ENCODE assay signal across 8 cellular contexts in the genomic region with DNA sequence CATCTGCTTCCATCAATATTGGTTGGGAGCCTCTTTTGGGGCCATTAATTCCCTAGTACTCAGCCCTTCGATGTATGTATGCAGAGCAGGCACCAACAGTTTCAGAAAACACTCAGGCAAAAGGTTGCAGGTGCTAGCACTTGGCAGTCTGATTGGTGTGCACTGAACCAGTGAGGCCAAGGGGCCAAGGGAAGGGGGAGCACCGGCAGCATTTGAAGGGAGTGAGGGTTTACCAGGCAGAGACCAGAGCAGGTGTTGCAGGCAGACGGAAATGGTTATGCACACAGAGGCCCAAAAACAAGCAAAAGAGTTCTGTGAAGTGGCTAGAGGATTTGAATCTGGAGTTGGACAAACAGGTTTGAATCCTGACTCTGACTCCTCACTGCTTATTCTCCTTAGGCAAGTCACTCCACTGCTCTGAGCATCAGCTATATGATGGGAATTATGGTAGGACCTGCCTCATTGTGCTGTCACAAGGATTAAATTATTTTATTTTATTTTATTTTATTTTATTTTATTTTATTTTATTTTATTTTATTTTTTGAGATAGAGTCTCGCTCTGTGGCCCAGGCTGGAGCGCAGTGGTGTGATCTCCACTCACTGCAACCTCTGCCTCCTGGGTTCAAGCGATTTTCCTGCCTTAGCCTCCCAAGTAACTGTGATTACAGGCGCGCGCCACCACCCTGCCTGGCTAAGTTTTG. TPM values are rescaled to one million over a fixed set of nuclear protein-coding genes. Genes with fewer than 3 reads are reported as not detected.
DNase-seq lines count a peak whose midpoint lies in the region; ATAC-seq and TF ChIP-seq lines count a peak whose summit lies in the region.

No MANE protein-coding gene starts in this region.

- H3K27me3 Mint-ChIP-seq in activated T-helper 1 cell treated with anti-CD3 and anti-CD28 coated beads, Interleukin-12 subunit alpha, Interleukin-12 subunit beta, Interleukin-2, Interleukin-4 antibody, amounts not matched to agents 30 ng/mL and 10 ng/mL and 1 ng/mL, durations not matched to agents 14 hours and 24 hours and 36 hours (ENCODE audit: insufficient read depth), result peaks cover 2% of the 10 kb centered on the region

- no peaks in the 10 kb centered on the region for H3K9me3 Mint-ChIP-seq in activated T-helper 1 cell treated with anti-CD3 and anti-CD28 coated beads, Interleukin-12 subunit alpha, Interleukin-12 subunit beta, Interleukin-2, Interleukin-4 antibody, amounts not matched to agents 30 ng/mL and 10 ng/mL and 1 ng/mL, durations not matched to agents 14 hours and 24 hours and 36 hours

- intact Hi-C loops in activated T-helper 1 cell treated with anti-CD3 and anti-CD28 coated beads, Interleukin-12 subunit alpha, Interleukin-12 subunit beta, Interleukin-2, Interleukin-4 antibody, amounts not matched to agents 30 ng/mL and 10 ng/mL and 1 ng/mL, durations not matched to agents 14 hours and 24 hours and 36 hours (cut with micrococcal nuclease), result no loop called here

- H3K36me3 Mint-ChIP-seq in activated T-helper 1 cell treated with anti-CD3 and anti-CD28 coated beads, Interleukin-12 subunit alpha, Interleukin-12 subunit beta, Interleukin-2, Interleukin-4 antibody, amounts not matched to agents 30 ng/mL and 10 ng/mL and 1 ng/mL, durations not matched to agents 14 hours and 24 hours and 36 hours (ENCODE audit: low read depth), result no peaks in the 10 kb centered on the region

- peak; percentile 68 for DNase-seq in GM10266 (ENCODE audit: extremely low spot score)
- peak; percentile 80 for DNase-seq in GM20000 (ENCODE audit: low spot score)
- DNase-seq in NCI-H748 treated with DMSO at 0.1 percent for 48 hours (lab: John Stamatoyannopoulos, UW), result peak; percentile 62
- no peak for DNase-seq in DMS153 treated with DMSO at 0.1 percent for 48 hours (lab: John Stamatoyannopoulos, UW; ENCODE audit: unreplicated experiment)
- no peak for DNase-seq in DMS153 (lab: John Stamatoyannopoulos, UW)
- no peak for DNase-seq in RKO (ENCODE audit: low spot score)
- no peak for DNase-seq in activated T-helper 1 cell treated with anti-CD3 and anti-CD28 coated beads, Interleukin-12 subunit alpha, Interleukin-12 subunit beta, Interleukin-2, Interleukin-4 antibody, amounts not matched to agents 30 ng/mL and 10 ng/mL and 1 ng/mL, durations not matched to agents 14 hours and 24 hours and 36 hours (ENCODE audit: low spot score)

- H3K4me3 Mint-ChIP-seq in activated T-helper 1 cell treated with anti-CD3 and anti-CD28 coated beads, Interleukin-12 subunit alpha, Interleukin-12 subunit beta, Interleukin-2, Interleukin-4 antibody, amounts not matched to agents 30 ng/mL and 10 ng/mL and 1 ng/mL, durations not matched to agents 14 hours and 24 hours and 36 hours, result no peak overlapping the region

- H3K27ac Mint-ChIP-seq in activated T-helper 1 cell treated with anti-CD3 and anti-CD28 coated beads, Interleukin-12 subunit alpha, Interleukin-12 subunit beta, Interleukin-2, Interleukin-4 antibody, amounts not matched to agents 30 ng/mL and 10 ng/mL and 1 ng/mL, durations not matched to agents 14 hours and 24 hours and 36 hours, result no peak overlapping the region

- TF ChIP-seq CTCF in GM10266 (IDR thresholded peaks at IDR 0.05; ENCODE audit: control insufficient read depth, insufficient read depth, low read depth, missing control alignments), result no peak
- no peak for TF ChIP-seq CTCF in GM20000 (IDR thresholded peaks at IDR 0.05; ENCODE audit: extremely low read depth, missing control alignments)

- peak; percentile 98 for ATAC-seq in HG03280 (IDR thresholded peaks at IDR 0.05; ENCODE audit: unreplicated experiment)

- no peaks in the 10 kb centered on the region for H3K4me1 Mint-ChIP-seq in activated T-helper 1 cell treated with anti-CD3 and anti-CD28 coated beads, Interleukin-12 subunit alpha, Interleukin-12 subunit beta, Interleukin-2, Interleukin-4 antibody, amounts not matched to agents 30 ng/mL and 10 ng/mL and 1 ng/mL, durations not matched to agents 14 hours and 24 hours and 36 hours (ENCODE audit: low read depth)

RNA-seq across cellular contexts. Expression of gene SHLD1, which starts 58.1 kb away (rescaled TPM):
- total RNA-seq in activated T-helper 1 cell treated with anti-CD3 and anti-CD28 coated beads, Interleukin-12 subunit alpha, Interleukin-12 subunit beta, Interleukin-2, Interleukin-4 antibody, amounts not matched to agents 30 ng/mL and 10 ng/mL and 1 ng/mL, durations not matched to agents 14 hours and 24 hours and 36 hours, result 8.1 and 10.8 TPM in 2 replicates

Comparison
In these comparisons a context has a peak if more than half of its experiments do, and no peak if none do; other contexts are left out.
1. DNase-seq: peak in GM10266 (single experiment), GM20000 (single experiment) and NCI-H748 treated with DMSO at 0.1 percent for 48 hours (single experiment); none in DMS153 treated with DMSO at 0.1 percent for 48 hours (single experiment), DMS153 (single experiment), RKO (single experiment) and activated T-helper 1 cell treated with anti-CD3 and anti-CD28 coated beads, Interleukin-12 subunit alpha, Interleukin-12 subunit beta, Interleukin-2, Interleukin-4 antibody, amounts not matched to agents 30 ng/mL and 10 ng/mL and 1 ng/mL, durations not matched to agents 14 hours and 24 hours and 36 hours (single experiment).